8 cellular contexts compared by ENCODE assay signal in genomic region chr19:47130589-47131168, GRCh38. TPM values are rescaled to one million over a fixed set of nuclear protein-coding genes. Genes with fewer than 3 reads are reported as not detected.
DNase-seq lines count a peak whose midpoint lies in the region; ATAC-seq and TF ChIP-seq lines count a peak whose summit lies in the region.

Gene SAE1 (plus strand): TSS chr19:47130835. CDS start chr19:47130931, 96 bp downstream.

- 1 to 2% methylated on average over 10 to 24 of the region's 51 CpGs for WGBS in gastroesophageal sphincter (ENCODE audit: low coverage in 1 of 2), 2 donors

- no peak for TF ChIP-seq EP300 in gastroesophageal sphincter (IDR thresholded peaks at IDR 0.05)

- ATAC-seq in gastroesophageal sphincter: peak; percentile 97

- H3K9me3 ChIP-seq in gastroesophageal sphincter (no peaks in the 10 kb centered on the region), neutrophil (no peaks in the 10 kb centered on the region)

- H3K27me3 ChIP-seq in gastroesophageal sphincter: no peaks in the 10 kb centered on the region
- H3K27me3 ChIP-seq in neutrophil: no peaks in the 10 kb centered on the region

- TF ChIP-seq CTCF in gastroesophageal sphincter (IDR thresholded peaks at IDR 0.05) (peak in 3 of 4 experiments; percentile 61 to 85 (median 71)), neutrophil (IDR thresholded peaks at IDR 0.05) (peak; percentile 90)

- intact Hi-C loops in activated naive CD4-positive, alpha-beta T cell treated with anti-CD3 and anti-CD28 coated beads for 36 hours (cut with micrococcal nuclease): loop anchor here (1.0 to 5.0 kb wide), 5 partner anchors 18 to 114 kb away; partner anchors contain the start of gene ZC3H4

- H3K36me3 ChIP-seq in gastroesophageal sphincter: no peaks in the 10 kb centered on the region
- H3K36me3 ChIP-seq in neutrophil: no peaks in the 10 kb centered on the region

- peak within 1 kb of the TSS; percentile 65 to 91 for H3K4me3 ChIP-seq in gastroesophageal sphincter
- peak within 1 kb of the TSS; percentile 80 to 91 for H3K4me3 ChIP-seq in neutrophil (ENCODE audit: low read depth in 1 of 2, low read length in 1 of 2)

- peak; percentile 98 for DNase-seq in GM03348 (ENCODE audit: low spot score)
- DNase-seq in HEK293T (ENCODE audit: extremely low spot score): peak; percentile 99
- peak; percentile 100 for DNase-seq in MV-4-11 (lab: John Stamatoyannopoulos, UW)
- peak; percentile 97 for DNase-seq in SK-MEL-5 (ENCODE audit: low read depth, low spot score)
- peak; percentile 95 for DNase-seq in activated naive CD4-positive, alpha-beta T cell treated with anti-CD3 and anti-CD28 coated beads for 36 hours
- DNase-seq in substantia nigra (lab: John Stamatoyannopoulos, UW): peak; percentile 36 to 95 (median 85)

- peaks cover 42% of the 10 kb centered on the region for H3K36me3 Mint-ChIP-seq in activated naive CD4-positive, alpha-beta T cell treated with anti-CD3 and anti-CD28 coated beads for 36 hours (ENCODE audit: low read depth)

- in situ Hi-C loops in SK-MEL-5 (cut with HindIII; ENCODE audit: low pct_unique_long_range_greater_than_20kb, low sequenced_read_pairs): no loop called here

- peak within 1 kb of the TSS; percentile 99 for H3K27ac Mint-ChIP-seq in activated naive CD4-positive, alpha-beta T cell treated with anti-CD3 and anti-CD28 coated beads for 36 hours

- H3K4me3 Mint-ChIP-seq in activated naive CD4-positive, alpha-beta T cell treated with anti-CD3 and anti-CD28 coated beads for 36 hours: peak within 1 kb of the TSS; percentile 99

- POLR2A ChIA-PET in HEK293T (lab: Yijun Ruan, JAX): interaction anchor here (1.0 to 3.0 kb wide), 10 partner anchors 11 to 342 kb away, joined by 3 to 35 read pairs (median 4); partner anchors contain the start of genes CCDC9, SLC1A5 and ZC3H4

- peaks cover 3% of the 10 kb centered on the region for H3K9me3 Mint-ChIP-seq in activated naive CD4-positive, alpha-beta T cell treated with anti-CD3 and anti-CD28 coated beads for 36 hours

- H3K27ac ChIP-seq in gastroesophageal sphincter: peak within 1 kb of the TSS; percentile 86 to 97 (median 95)
- peak within 1 kb of the TSS; percentile 84 for H3K27ac ChIP-seq in neutrophil
- peak within 1 kb of the TSS; percentile 94 for H3K27ac ChIP-seq in substantia nigra (ENCODE audit: low read depth, low read length, poor library complexity, severe bottlenecking)

- H3K4me1 ChIP-seq in gastroesophageal sphincter (peaks cover 0 to 56% (median 7%) of the 10 kb centered on the region in 3 donors), neutrophil (ENCODE audit: control insufficient read depth in 1 of 2, insufficient read depth in 1 of 2, low read depth in 1 of 2, low read length in 1 of 2) (peaks cover 6 to 14% of the 10 kb centered on the region in 2 experiments)

- no peaks in the 10 kb centered on the region for H3K27me3 Mint-ChIP-seq in activated naive CD4-positive, alpha-beta T cell treated with anti-CD3 and anti-CD28 coated beads for 36 hours (ENCODE audit: low read depth)

- peaks cover 41% of the 10 kb centered on the region for H3K4me1 Mint-ChIP-seq in activated naive CD4-positive, alpha-beta T cell treated with anti-CD3 and anti-CD28 coated beads for 36 hours (ENCODE audit: low read depth)

- TF ChIP-seq POLR2A in gastroesophageal sphincter (IDR thresholded peaks at IDR 0.05): peak; percentile 80 to 84

- CTCF ChIA-PET in HEK293T (lab: Yijun Ruan, JAX): interaction anchor here (0.7 to 1.9 kb wide), 3 partner anchors 50 to 241 kb away, joined by 3 to 8 read pairs (median 3); no protein-coding TSS in a partner anchor
- CTCF ChIA-PET in activated naive CD4-positive, alpha-beta T cell treated with anti-CD3 and anti-CD28 coated beads for 36 hours (lab: Charles Lee): interaction anchor here (0.6 to 3.5 kb wide), 16 partner anchors 13 to 756 kb away, joined by 3 to 30 read pairs (median 7); partner anchors contain the start of genes SULT2A1 and ZC3H4

TF ChIP-seq in HEK293T, 16 proteins besides CTCF, POLR2A, EP300 and RAD21:
- TF ChIP-seq L3MBTL2 (conservative IDR thresholded peaks at IDR 0.05) (peak; percentile 98), ZNF384 (IDR thresholded peaks at IDR 0.05) (no peak), ARNT (IDR thresholded peaks at IDR 0.05) (no peak)
- TF ChIP-seq, protein P1, sequence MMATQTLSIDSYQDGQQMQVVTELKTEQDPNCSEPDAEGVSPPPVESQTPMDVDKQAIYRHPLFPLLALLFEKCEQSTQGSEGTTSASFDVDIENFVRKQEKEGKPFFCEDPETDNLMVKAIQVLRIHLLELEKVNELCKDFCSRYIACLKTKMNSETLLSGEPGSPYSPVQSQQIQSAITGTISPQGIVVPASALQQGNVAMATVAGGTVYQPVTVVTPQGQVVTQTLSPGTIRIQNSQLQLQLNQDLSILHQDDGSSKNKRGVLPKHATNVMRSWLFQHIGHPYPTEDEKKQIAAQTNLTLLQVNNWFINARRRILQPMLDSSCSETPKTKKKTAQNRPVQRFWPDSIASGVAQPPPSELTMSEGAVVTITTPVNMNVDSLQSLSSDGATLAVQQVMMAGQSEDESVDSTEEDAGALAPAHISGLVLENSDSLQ (IDR thresholded peaks at IDR 0.05): peak; percentile 15; the same call in 1 of the 2 replicates
TF ChIP-seq in HEK293T: peak in this region for 2.

RNA-seq across cellular contexts. Expression of gene SAE1, which starts in this region (rescaled TPM):
- total RNA-seq in SK-MEL-5 (2014; rRNA removed; shearing (Covaris generic)): 135 and 154 TPM in 2 replicates
- polyA plus RNA-seq in SK-MEL-5 (2015; cell fraction: cytosol; rRNA removed): 162 and 181 TPM in 2 replicates
- polyA plus RNA-seq in SK-MEL-5 (2015; cell fraction: nucleus; rRNA removed): 24.9 and 31.4 TPM in 2 replicates
- total RNA-seq in activated naive CD4-positive, alpha-beta T cell treated with anti-CD3 and anti-CD28 coated beads for 36 hours: 100 to 1,000 TPM; 160 to 161 TPM
- total RNA-seq in gastroesophageal sphincter: 100 to 1,000 TPM; 134 to 157 (median 153) TPM

Comparison
In these comparisons a context has a peak if more than half of its experiments do, and no peak if none do; other contexts are left out.
1. Peak in every context shown above with its lines: DNase-seq, ATAC-seq, H3K4me3 ChIP-seq and H3K27ac ChIP-seq.